ENCODE assay signal across 1 cellular context in genomic region chr6:1388081-1388926, GRCh38.
A peak's percentile ranks its signal among the peaks of the same experiment; 100 is the strongest.
TF ChIP-seq lines count a peak whose summit lies in the region.

No MANE protein-coding gene starts in this region.

TF ChIP-seq in H1, 55 proteins besides CTCF, POLR2A, EP300 and RAD21 (continued from another document):
- TF ChIP-seq CBX8 (IDR thresholded peaks at IDR 0.05; ENCODE audit: borderline replicate concordance, low read depth, low read length) (no peak; the same call in none of the 2 replicates), JUN (IDR thresholded peaks at IDR 0.05; ENCODE audit: low read depth, low read length) (no peak), SIN3A (conservative IDR thresholded peaks at IDR 0.05 in 1 of 2, IDR thresholded peaks at IDR 0.05 in 1 of 2; ENCODE audit: low read depth in 1 of 2, low read length in 2 of 2) (no peak), SIX5 (IDR thresholded peaks at IDR 0.05; ENCODE audit: low read depth, low read length) (no peak), YY1 (IDR thresholded peaks at IDR 0.05; ENCODE audit: low read depth, low read length) (no peak), SP1 (IDR thresholded peaks at IDR 0.05; ENCODE audit: low read depth, low read length) (no peak), CTBP2 (IDR thresholded peaks at IDR 0.05; ENCODE audit: borderline replicate concordance, insufficient read depth, insufficient read length, low read length) (peak; percentile 63), USF2 (IDR thresholded peaks at IDR 0.05; ENCODE audit: low read length) (no peak), SUZ12 (IDR thresholded peaks at IDR 0.05; ENCODE audit: low read length) (peak; percentile 96; the same call in 1 of the 2 replicates), CEBPB (IDR thresholded peaks at IDR 0.05; ENCODE audit: low read depth, low read length) (no peak), SIRT6 (IDR thresholded peaks at IDR 0.05; ENCODE audit: low read length) (no peak), JUND (IDR thresholded peaks at IDR 0.05; ENCODE audit: low read length) (no peak), RBBP5 (IDR thresholded peaks at IDR 0.05; ENCODE audit: borderline replicate concordance, low read depth, low read length) (no peak), GABPA (IDR thresholded peaks at IDR 0.05; ENCODE audit: borderline replicate concordance, insufficient read depth, low read length) (no peak), HDAC2 (IDR thresholded peaks at IDR 0.05; ENCODE audit: borderline replicate concordance in 1 of 2, low read depth in 2 of 2, low read length in 2 of 2) (no peak), MAX (IDR thresholded peaks at IDR 0.05) (0 out of 2 replicates have a peak, but pooled peaks have one; percentile 23), ATF3 (IDR thresholded peaks at IDR 0.05; ENCODE audit: insufficient read depth, low read depth, low read length) (no peak), EGR1 (IDR thresholded peaks at IDR 0.05; ENCODE audit: borderline replicate concordance, low read depth, low read length) (no peak), E2F6 (IDR thresholded peaks at IDR 0.05) (no peak), CHD7 (IDR thresholded peaks at IDR 0.05; ENCODE audit: insufficient replicate concordance, low read length) (no peak)
